Comparison of ENCODE assay signal across 1 cellular context in genomic region chr2:215620528-215620927, GRCh38.
TF ChIP-seq lines count a peak whose summit lies in the region.

No MANE protein-coding gene starts in this region.

TF ChIP-seq in A549, 52 proteins besides CTCF, POLR2A, EP300 and RAD21 (continued from another document):
- TF ChIP-seq HMGXB4 (CRISPR knock-in tag; IDR thresholded peaks at IDR 0.05; ENCODE audit: borderline replicate concordance) (no peak), JUN (IDR thresholded peaks at IDR 0.05) (no peak), MYC (IDR thresholded peaks at IDR 0.05; ENCODE audit: borderline replicate concordance, low read length) (no peak), RARB (CRISPR knock-in tag; IDR thresholded peaks at IDR 0.05) (no peak), HES2 (IDR thresholded peaks at IDR 0.05) (no peak), CBX8 (IDR thresholded peaks at IDR 0.05) (no peak), E2F6 (IDR thresholded peaks at IDR 0.05; ENCODE audit: borderline replicate concordance, low read depth) (no peak), HOXB5 (CRISPR knock-in tag; IDR thresholded peaks at IDR 0.05) (no peak), NPAS2 (CRISPR knock-in tag; IDR thresholded peaks at IDR 0.05; ENCODE audit: borderline replicate concordance) (no peak)
- TF ChIP-seq, protein P1, sequence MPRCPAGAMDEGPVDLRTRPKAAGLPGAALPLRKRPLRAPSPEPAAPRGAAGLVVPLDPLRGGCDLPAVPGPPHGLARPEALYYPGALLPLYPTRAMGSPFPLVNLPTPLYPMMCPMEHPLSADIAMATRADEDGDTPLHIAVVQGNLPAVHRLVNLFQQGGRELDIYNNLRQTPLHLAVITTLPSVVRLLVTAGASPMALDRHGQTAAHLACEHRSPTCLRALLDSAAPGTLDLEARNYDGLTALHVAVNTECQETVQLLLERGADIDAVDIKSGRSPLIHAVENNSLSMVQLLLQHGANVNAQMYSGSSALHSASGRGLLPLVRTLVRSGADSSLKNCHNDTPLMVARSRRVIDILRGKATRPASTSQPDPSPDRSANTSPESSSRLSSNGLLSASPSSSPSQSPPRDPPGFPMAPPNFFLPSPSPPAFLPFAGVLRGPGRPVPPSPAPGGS (IDR thresholded peaks at IDR 0.05) = no peak
TF ChIP-seq in A549: peak in this region for 0.
